In the genomic region with DNA sequence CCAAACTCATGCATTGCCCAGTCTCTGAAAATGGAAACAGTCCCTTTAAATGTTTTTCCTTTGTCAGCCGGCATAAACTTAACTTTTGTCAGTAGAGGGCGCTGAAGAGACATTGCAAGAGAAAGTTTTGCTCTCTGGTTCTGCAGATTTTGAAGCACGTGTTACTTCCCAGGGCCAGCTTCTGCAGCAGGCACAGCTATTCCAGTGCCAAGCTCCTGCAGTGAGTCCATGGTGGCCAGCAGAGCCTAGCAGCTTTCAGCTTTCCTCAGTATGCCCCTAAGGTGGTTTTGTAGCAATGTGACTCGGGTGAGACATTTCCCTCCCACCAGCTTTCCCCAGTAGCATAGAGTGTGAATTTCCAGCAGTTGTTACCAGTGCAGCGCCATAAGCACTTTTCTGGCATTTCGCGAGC, we compare ENCODE assay signal across 8 cellular contexts. TPM values are rescaled to one million over a fixed set of nuclear protein-coding genes. Genes with fewer than 3 reads are reported as not detected.
DNase-seq lines count a peak whose midpoint lies in the region; ATAC-seq, FAIRE-seq and TF ChIP-seq lines count a peak whose summit lies in the region.

No MANE protein-coding gene starts in this region.

- H3K36me3 ChIP-seq in A673 (ENCODE audit: insufficient read depth, low read length, poor library complexity, severe bottlenecking) (no peaks in the 10 kb centered on the region), bronchial epithelial cell (ENCODE audit: control insufficient read depth, insufficient read depth, low read length) (no peaks in the 10 kb centered on the region), keratinocyte (ENCODE audit: control insufficient read depth in 2 of 2, extremely low read depth in 1 of 2, insufficient read depth in 2 of 2, low read length in 2 of 2) (no peaks in the 10 kb centered on the region)

- POLR2A ChIA-PET in A673 (lab: Charles Lee; ENCODE audit: low non-redundant PET): no interaction called here

- no peak overlapping the region for H3K9ac ChIP-seq in keratinocyte (ENCODE audit: control insufficient read depth, extremely low read depth, insufficient read depth, low read length)

- H3K9me3 ChIP-seq in A673 (ENCODE audit: low read depth, low read length, poor library complexity, severe bottlenecking) (no peaks in the 10 kb centered on the region), keratinocyte (ENCODE audit: control insufficient read depth, low read depth, low read length) (no peaks in the 10 kb centered on the region)

- H3K27ac ChIP-seq in A673 (ENCODE audit: low read depth, low read length, poor library complexity, severe bottlenecking): no peak overlapping the region
- H3K27ac ChIP-seq in keratinocyte (ENCODE audit: control insufficient read depth, insufficient read depth, low read length): no peak overlapping the region

- intact Hi-C loops in A673 (cut with micrococcal nuclease; ENCODE audit: unreplicated experiment): loop anchor here (1.0 to 5.0 kb wide), 4 partner anchors 33 to 580 kb away; no protein-coding TSS in a partner anchor

- TF ChIP-seq CTCF in A673 (conservative IDR thresholded peaks at IDR 0.05; ENCODE audit: low read depth, low read length) (peak; percentile 88), bronchial epithelial cell (IDR thresholded peaks at IDR 0.05; ENCODE audit: insufficient read depth, low read length, severe bottlenecking) (peak; percentile 78), keratinocyte (optimal IDR thresholded peaks at IDR 0.05 in 1 of 3, IDR thresholded peaks at IDR 0.05 in 1 of 3, conservative IDR thresholded peaks at IDR 0.05 in 1 of 3; ENCODE audit: extremely low read depth in 1 of 3, insufficient read depth in 2 of 3, low read length in 3 of 3) (peak; percentile 61 to 85 (median 82))

- no peak overlapping the region for H3K4me2 ChIP-seq in keratinocyte (ENCODE audit: control insufficient read depth, extremely low read depth, insufficient read depth, low read depth, low read length)

- ATAC-seq in GM18508 (IDR thresholded peaks at IDR 0.05; ENCODE audit: insufficient read depth, unreplicated experiment) (peak; percentile 37), HG02981 (IDR thresholded peaks at IDR 0.05; ENCODE audit: unreplicated experiment) (peak; percentile 41)

- no peaks in the 10 kb centered on the region for H3K9me1 ChIP-seq in keratinocyte (ENCODE audit: control insufficient read depth, extremely low read depth, insufficient read depth, low read length)

- peaks cover 31% of the 10 kb centered on the region for H3K4me1 ChIP-seq in A673 (ENCODE audit: insufficient read depth, low read length, poor library complexity, severe bottlenecking)
- peaks cover 9% of the 10 kb centered on the region for H3K4me1 ChIP-seq in keratinocyte (ENCODE audit: control insufficient read depth, extremely low read depth, insufficient read depth, low read length)

- H3K79me2 ChIP-seq in keratinocyte (ENCODE audit: control insufficient read depth, insufficient read depth, low read length): no peaks in the 10 kb centered on the region

- H3K4me3 ChIP-seq in A673 (ENCODE audit: low read depth, low read length, poor library complexity, severe bottlenecking) (no peak overlapping the region), bronchial epithelial cell (ENCODE audit: low read depth, low read length) (no peak overlapping the region), keratinocyte (ENCODE audit: control insufficient read depth in 2 of 3, extremely low read depth in 1 of 3, insufficient read depth in 2 of 3, low read depth in 1 of 3, low read length in 3 of 3) (no peak overlapping the region)

- H4K20me1 ChIP-seq in keratinocyte (ENCODE audit: control insufficient read depth, extremely low read depth, insufficient read depth, low read length): no peaks in the 10 kb centered on the region

- peak overlapping the region; percentile 52 for H2AFZ ChIP-seq in keratinocyte (ENCODE audit: control insufficient read depth, low read length)

- DNase-seq in A673 (ENCODE audit: low spot score): peak; percentile 95
- peak; percentile 76 for DNase-seq in NCI-H2107 (lab: John Stamatoyannopoulos, UW)
- peak; percentile 73 for DNase-seq in bronchial epithelial cell (ENCODE audit: low read depth)
- DNase-seq in keratinocyte (ENCODE audit: low read depth, low spot score): peak; percentile 48
- peak; percentile 16 to 33 for DNase-seq in stimulated activated CD4-positive, alpha-beta T cell treated with anti-CD3 and anti-CD28 coated beads, Interleukin-1b, Interleukin-23, amount 100 ng/mL, for 1 hour (ENCODE audit: low read depth in 2 of 2)

- CTCF ChIA-PET in A673 (lab: Charles Lee): no interaction called here

- FAIRE-seq in TTC549 (lab: Jason Lieb, UNC): peak; percentile 80
- peak; percentile 58 for FAIRE-seq in bronchial epithelial cell (lab: Jason Lieb, UNC)
- peak; percentile 77 for FAIRE-seq in keratinocyte (lab: Jason Lieb, UNC)

- no TSS peak for BruUV-seq in A673 (replicated peaks; lab: Mats Ljungman, UMichigan)

- dilution Hi-C loops in keratinocyte (cut with MboI; ENCODE audit: extremely low pct_ligation_motif_present, low sequenced_read_pairs): no loop called here

- H3K27me3 ChIP-seq in A673 (replicated peaks; ENCODE audit: insufficient read depth, low read depth, low read length, poor library complexity): no peaks in the 10 kb centered on the region
- H3K27me3 ChIP-seq in bronchial epithelial cell (ENCODE audit: control insufficient read depth, insufficient read depth, low read length): no peaks in the 10 kb centered on the region
- no peaks in the 10 kb centered on the region for H3K27me3 ChIP-seq in keratinocyte (ENCODE audit: control insufficient read depth, extremely low read depth, insufficient read depth, low read length)

RNA-seq across cellular contexts. Expression of a gene that starts 2.6 kb away (rescaled TPM):
- 7.5 and 8.5 TPM in 2 replicates for total RNA-seq in A673 (2021)
- total RNA-seq in bronchial epithelial cell: 0.13 TPM in 1 of 2 replicates, not detected in the other
- 13.9 to 37.4 TPM (median 34.8 TPM) in 3 replicates for polyA plus RNA-seq in keratinocyte
- polyA plus RNA-seq in keratinocyte (2011; ENCODE audit: low read depth): 0.22 TPM
- 10.4 and 17.5 TPM in 2 replicates for polyA plus RNA-seq in keratinocyte (2011; cell fraction: cytosol; rRNA removed)
- polyA plus RNA-seq in keratinocyte (2011; cell fraction: nucleus; rRNA removed): 35.6 and 39.7 TPM in 2 replicates
- polyA plus RNA-seq in keratinocyte (2012; ENCODE audit: low replicate concordance): 0.37 and 12.8 TPM in 2 replicates
- polyA minus RNA-seq in keratinocyte: 1.5 to 51.8 TPM (median 36.0 TPM) in 3 replicates
- polyA minus RNA-seq in keratinocyte (2011; cell fraction: cytosol; rRNA and poly(A)+ RNA removed): 10.2 TPM
- polyA minus RNA-seq in keratinocyte (2011; cell fraction: nucleus; rRNA and poly(A)+ RNA removed): 30.9 and 63.4 TPM in 2 replicates

RNA-seq across cellular contexts. Expression of a gene that starts 32.0 kb away (rescaled TPM):
- total RNA-seq in A673 (2021) (27.8 and 29.0 TPM in 2 replicates), bronchial epithelial cell (0.26 and 0.38 TPM in 2 replicates)
- 48.5 to 97.0 TPM (median 77.9 TPM) in 3 replicates for polyA plus RNA-seq in keratinocyte
- polyA plus RNA-seq in keratinocyte (2011; ENCODE audit: low read depth): 4.4 TPM
- polyA plus RNA-seq in keratinocyte (2011; cell fraction: cytosol; rRNA removed): 23.1 and 42.4 TPM in 2 replicates
- polyA plus RNA-seq in keratinocyte (2011; cell fraction: nucleus; rRNA removed): 91.2 and 118 TPM in 2 replicates
- polyA plus RNA-seq in keratinocyte (2012; ENCODE audit: low replicate concordance): 3.0 and 44.1 TPM in 2 replicates
- polyA minus RNA-seq in keratinocyte: 7.9 to 49.5 TPM (median 28.1 TPM) in 3 replicates
- polyA minus RNA-seq in keratinocyte (2011; cell fraction: cytosol; rRNA and poly(A)+ RNA removed): 7.7 TPM
- 16.6 and 38.8 TPM in 2 replicates for polyA minus RNA-seq in keratinocyte (2011; cell fraction: nucleus; rRNA and poly(A)+ RNA removed)

Comparison
In these comparisons a context has a peak if more than half of its experiments do, and no peak if none do; other contexts are left out.
1. DNase-seq: peak in every context shown above with its lines; median percentile 95 in A673; 76 in NCI-H2107; 73 in bronchial epithelial cell; 48 in keratinocyte; 24 in stimulated activated CD4-positive, alpha-beta T cell treated with anti-CD3 and anti-CD28 coated beads, Interleukin-1b, Interleukin-23, amount 100 ng/mL, for 1 hour.
2. RNA of a gene that starts 32.0 kb away (total RNA-seq): 27.8 to 29.0 TPM in A673; 0.26 to 0.38 TPM in bronchial epithelial cell; every median in the first group is over 10 times any median in the second.
3. Peak in every context shown above with its lines, with median percentiles within 50 percentile points of each other: CTCF ChIP-seq.